1 cellular context compared by ENCODE assay signal in genomic region chr20:56418385-56418861, GRCh38.
TF ChIP-seq lines count a peak whose summit lies in the region.

No MANE protein-coding gene starts in this region.

TF ChIP-seq in HepG2, 621 proteins besides CTCF, POLR2A, EP300 and RAD21:
- TF ChIP-seq ZFP36L2 (CRISPR knock-in tag; IDR thresholded peaks at IDR 0.05) = no peak
